18 cellular contexts compared by ENCODE assay signal in genomic region chr3:179021119-179021903, GRCh38. TPM values are rescaled to one million over a fixed set of nuclear protein-coding genes. Genes with fewer than 3 reads are reported as not detected.
DNase-seq lines count a peak whose midpoint lies in the region; ATAC-seq, FAIRE-seq and TF ChIP-seq lines count a peak whose summit lies in the region.
"Had no signal": no experiment of that assay in that cellular context is flagged by ENCODE, and none has a peak within 500 bp of the region (broad histone marks: within the 10 kb centered on the region; RNA-seq: fewer than 3 reads in every experiment).

No MANE protein-coding gene starts in this region.

- H3K9me3 Mint-ChIP-seq in activated naive CD4-positive, alpha-beta T cell treated with anti-CD3 and anti-CD28 coated beads, Interleukin-2, amount 50 U/mL, for 24 hours, result no peaks in the 10 kb centered on the region
- H3K9me3 Mint-ChIP-seq: dendritic cell treated with granulocyte-macrophage colony-stimulating factor and Interleukin-4, amounts not matched to agents 40 ng/mL and 50 ng/mL, for 4 days; immature natural killer cell had no signal

- TF ChIP-seq CTCF in GM12878 (IDR thresholded peaks at IDR 0.05 in 2 of 3, conservative IDR thresholded peaks at IDR 0.05 in 1 of 3; ENCODE audit: control insufficient read depth in 2 of 3, extremely low read depth in 1 of 3, insufficient read depth in 1 of 3, low read depth in 3 of 3, low read length in 3 of 3), result no peak
- no peak for TF ChIP-seq CTCF in parathyroid adenoma (IDR thresholded peaks at IDR 0.05)

- H3K27ac Mint-ChIP-seq in activated naive CD4-positive, alpha-beta T cell treated with anti-CD3 and anti-CD28 coated beads, Interleukin-2, amount 50 U/mL, for 24 hours, result peak overlapping the region; percentile 86
- H3K27ac Mint-ChIP-seq: dendritic cell treated with granulocyte-macrophage colony-stimulating factor and Interleukin-4, amounts not matched to agents 40 ng/mL and 50 ng/mL, for 4 days had no signal

- H2AFZ ChIP-seq in GM12878 (ENCODE audit: control insufficient read depth, low read depth, low read length), result no peak overlapping the region
- H2AFZ ChIP-seq in parathyroid adenoma, result peak overlapping the region; percentile 2

- TF ChIP-seq RAD21 in GM12878 (IDR thresholded peaks at IDR 0.05; ENCODE audit: insufficient read depth, low read depth, low read length), result no peak

- in situ Hi-C loops in GM12878 (cut with MboI), result no loop called here

- H3K27ac ChIP-seq in KOPT-K1 (ENCODE audit: low read depth, low read length, poor library complexity, severe bottlenecking) (peak overlapping the region; percentile 37), GM12878 (ENCODE audit: control insufficient read depth, insufficient read depth) (no peak overlapping the region), parathyroid adenoma (peak overlapping the region; percentile 33), aorta (ENCODE audit: low read depth in 1 of 2, low read length in 2 of 2) (no peak overlapping the region)

- WGBS in GM12878 (ENCODE audit: insufficient coverage, insufficient replicate concordance, low lambda C conversion rate, missing lambda C conversion rate), result 47% methylated on average over 4 of the region's 4 CpGs
- 72 to 77% methylated on average over 4 of the region's 4 CpGs for WGBS in aorta, 2 donors

- intact Hi-C loops in GM12878 (cut with micrococcal nuclease; ENCODE audit: unreplicated experiment) (no loop called here), aorta (cut with DNase I) (no loop called here)

- H4K20me1 ChIP-seq in GM12878 (ENCODE audit: control insufficient read depth, insufficient read depth), result no peaks in the 10 kb centered on the region

- SMC1A ChIA-PET in GM12878 (lab: Charles Lee; ENCODE audit: uncharacterized antibody, unreplicated experiment), result interaction anchor here (0.8 to 4.2 kb wide), 11 partner anchors 20 to 300 kb away, joined by 3 to 105 read pairs (median 4); partner anchors contain the start of gene ZMAT3

- peaks cover 51% of the 10 kb centered on the region for H3K4me1 Mint-ChIP-seq in activated naive CD4-positive, alpha-beta T cell treated with anti-CD3 and anti-CD28 coated beads, Interleukin-2, amount 50 U/mL, for 24 hours
- H3K4me1 Mint-ChIP-seq: immature natural killer cell had no signal

- H3K27me3 ChIP-seq in GM12878 (replicated peaks in 1 of 2; ENCODE audit: control insufficient read depth in 2 of 2, insufficient read depth in 2 of 2, low read length in 1 of 2) (no peaks in the 10 kb centered on the region), parathyroid adenoma (ENCODE audit: control insufficient read depth, insufficient read depth, low read length) (no peaks in the 10 kb centered on the region), aorta (ENCODE audit: control insufficient read depth in 1 of 2, insufficient read depth in 2 of 2, low read length in 1 of 2) (no peaks in the 10 kb centered on the region)

- H3K4me3 ChIP-seq in GM12878, result no peak overlapping the region
- no peak overlapping the region for H3K4me3 ChIP-seq in parathyroid adenoma (ENCODE audit: low read depth, low read length)
- H3K4me3 ChIP-seq in aorta (ENCODE audit: low read length in 2 of 2), result no peak overlapping the region
- H3K4me3 ChIP-seq: lower lobe of right lung had no signal

- CTCF ChIA-PET in GM12878 (lab: Yijun Ruan, JAX), result interaction anchor here (0.8 to 4.3 kb wide), 7 partner anchors 26 to 300 kb away, joined by 3 to 102 read pairs (median 11); partner anchors contain the start of gene ZMAT3

- H3K79me2 ChIP-seq in GM12878 (ENCODE audit: control insufficient read depth, insufficient read depth, low read length) (peaks cover 1% of the 10 kb centered on the region), parathyroid adenoma (no peaks in the 10 kb centered on the region)

- H3K4me3 Mint-ChIP-seq in activated naive CD4-positive, alpha-beta T cell treated with anti-CD3 and anti-CD28 coated beads, Interleukin-2, amount 50 U/mL, for 24 hours, result peak overlapping the region; percentile 63
- H3K4me3 Mint-ChIP-seq: dendritic cell treated with granulocyte-macrophage colony-stimulating factor and Interleukin-4, amounts not matched to agents 40 ng/mL and 50 ng/mL, for 4 days; immature natural killer cell had no signal

- peaks cover 3% of the 10 kb centered on the region for H3K36me3 Mint-ChIP-seq in activated naive CD4-positive, alpha-beta T cell treated with anti-CD3 and anti-CD28 coated beads, Interleukin-2, amount 50 U/mL, for 24 hours

- 0 out of 2 replicates have a peak overlapping the region, but pooled peaks have one; percentile 7 for H3K4me2 ChIP-seq in GM12878 (ENCODE audit: control insufficient read depth, insufficient read depth)
- no peak overlapping the region for H3K4me2 ChIP-seq in parathyroid adenoma (ENCODE audit: low read length)

- H3K4me1 ChIP-seq in GM12878 (ENCODE audit: control insufficient read depth, insufficient read depth, low read length), result peaks cover 44% of the 10 kb centered on the region
- peaks cover 14% of the 10 kb centered on the region for H3K4me1 ChIP-seq in parathyroid adenoma
- peaks cover 0 to 2% of the 10 kb centered on the region in 2 donors for H3K4me1 ChIP-seq in aorta (ENCODE audit: control insufficient read depth in 1 of 2, insufficient read depth in 2 of 2, low read length in 2 of 2)

- no peak for TF ChIP-seq POLR2A in GM12878 (IDR thresholded peaks at IDR 0.05; ENCODE audit: low read depth, low read length)

- H3K9me3 ChIP-seq in KOPT-K1 (ENCODE audit: insufficient read depth, low read length, poor library complexity, severe bottlenecking), result no peaks in the 10 kb centered on the region
- H3K9me3 ChIP-seq in GM12878 (replicated peaks; ENCODE audit: control insufficient read depth, insufficient read depth, low read length), result no peaks in the 10 kb centered on the region
- H3K9me3 ChIP-seq in parathyroid adenoma (ENCODE audit: control insufficient read depth, low read length), result no peaks in the 10 kb centered on the region
- H3K9me3 ChIP-seq in aorta (ENCODE audit: control insufficient read depth, low read length), result no peaks in the 10 kb centered on the region
- H3K9me3 ChIP-seq: lower lobe of right lung had no signal

- TF ChIP-seq EP300 in GM12878 (IDR thresholded peaks at IDR 0.05; ENCODE audit: borderline replicate concordance in 1 of 2, control insufficient read depth in 1 of 2, low read depth in 2 of 2, low read length in 2 of 2), result no peak

- FAIRE-seq in GM12878 (lab: Jason Lieb, UNC), result no peak
- FAIRE-seq: G401.6 had no signal

- H3K27me3 Mint-ChIP-seq in activated naive CD4-positive, alpha-beta T cell treated with anti-CD3 and anti-CD28 coated beads, Interleukin-2, amount 50 U/mL, for 24 hours, result no peaks in the 10 kb centered on the region
- H3K27me3 Mint-ChIP-seq: dendritic cell treated with granulocyte-macrophage colony-stimulating factor and Interleukin-4, amounts not matched to agents 40 ng/mL and 50 ng/mL, for 4 days had no signal

- POLR2A ChIA-PET in GM12878 (lab: Charles Lee), result interaction anchor here (1.6 to 4.2 kb wide), 3 partner anchors 25 to 301 kb away, joined by 4 to 58 read pairs (median 34); partner anchors contain the start of gene ZMAT3

- no peak for ATAC-seq in GM12878
- no peak for ATAC-seq in aorta (ENCODE audit: low FRiP score)
- ATAC-seq in GM21526 (IDR thresholded peaks at IDR 0.05; ENCODE audit: low FRiP score, unreplicated experiment), result no peak
- ATAC-seq: lower lobe of right lung had no signal

- RAD21 ChIA-PET in GM12878 (lab: Charles Lee; ENCODE audit: unreplicated experiment), result interaction anchor here (0.8 to 4.3 kb wide), 6 partner anchors 13 to 300 kb away, joined by 3 to 96 read pairs (median 20); partner anchors contain the start of gene ZMAT3

- H3K9ac ChIP-seq in GM12878 (ENCODE audit: control insufficient read depth, insufficient read depth, low read length), result no peak overlapping the region
- no peak overlapping the region for H3K9ac ChIP-seq in parathyroid adenoma

- DNase-seq in activated naive CD4-positive, alpha-beta T cell (lab: John Stamatoyannopoulos, UW), result no peak
- DNase-seq in GM12878 (ENCODE audit: low read depth, low spot score), result no peak
- DNase-seq in DMS53 treated with DMSO at 0.1 percent for 48 hours (lab: John Stamatoyannopoulos, UW; ENCODE audit: unreplicated experiment), result no peak
- no peak for DNase-seq in aorta
- DNase-seq: Calu3; GOT3; immature natural killer cell; lower lobe of right lung; NCI-H1930; NCI-H446 treated with DMSO at 0.1 percent for 48 hours; SHP77; stimulated activated CD4-positive, alpha-beta T cell treated with anti-CD3 and anti-CD28 coated beads, Interleukin-15, amount 100 ng/mL, for 24 hours had no signal

- H3K36me3 ChIP-seq in KOPT-K1 (ENCODE audit: insufficient read depth, low read length) (peaks cover under 1% of the 10 kb centered on the region; the same call in 1 of the 2 replicates), GM12878 (ENCODE audit: control insufficient read depth in 2 of 2, insufficient read depth in 2 of 2, low read length in 1 of 2) (peaks cover 2 to 8% of the 10 kb centered on the region in 2 experiments; a peak in 3 of 4 replicates), parathyroid adenoma (ENCODE audit: control insufficient read depth, insufficient read depth, low read length) (no peaks in the 10 kb centered on the region), aorta (ENCODE audit: control insufficient read depth in 1 of 2, insufficient read depth in 2 of 2, low read length in 1 of 2) (no peaks in the 10 kb centered on the region)
- H3K36me3 ChIP-seq: lower lobe of right lung had no signal

- BruUV-seq in GM12878 (replicated peaks; lab: Mats Ljungman, UMichigan), result TSS peak; percentile 22

TF ChIP-seq in GM12878, 131 proteins besides CTCF, POLR2A, EP300 and RAD21 (continues in another document):
- TF ChIP-seq RUNX3 (IDR thresholded peaks at IDR 0.05; ENCODE audit: low read length), result peak; percentile 67
- no peak for TF ChIP-seq STAT3 (IDR thresholded peaks at IDR 0.05; ENCODE audit: low read depth, low read length)

RNA-seq across cellular contexts. Expression of gene ZMAT3, which starts 50.3 kb away (rescaled TPM):
- total RNA-seq in GM12878 (2013; cell fraction: nucleolus; rRNA removed), result 70.3 and 76.3 TPM in 2 replicates
- total RNA-seq in GM12878 (2014; rRNA removed) (13.4 and 16.5 TPM in 2 replicates), GM12878 (2014; rRNA removed; fragmentation: Illumina TruSeq; extraction: Trizol) (24.3 and 27.2 TPM in 2 replicates), GM12878 (2021) (41.7 and 46.8 TPM in 2 replicates), aorta (10 to 100 TPM; 27.1 to 27.3 TPM)
- polyA plus RNA-seq in GM12878 (2011; ENCODE audit: low read depth), result 14.5 TPM
- polyA plus RNA-seq in GM12878 (2011; rRNA removed) (55.9 and 71.3 TPM in 2 replicates), GM12878 (2014; fragmentation: Illumina TruSeq; extraction: Trizol) (31.8 and 39.9 TPM in 2 replicates), GM12878 (2014; fragmentation: Nextera tagmentation; extraction: Ambion mirVana) (10 to 100 TPM in 1 of 2 experiments, 1 to 10 TPM in 1; 6.2 to 10.4 TPM), GM12878 (2014; rRNA removed) (17.0 and 22.3 TPM in 2 replicates), GM12878 (2016; fragmentation: Nextera tagmentation; extraction: Ambion mirVana) (10 to 100 TPM; 27.3 to 30.8 TPM), aorta (10 to 100 TPM in 1 of 2 donors, 1 to 10 TPM in 1; 9.9 to 12.4 TPM)
- 34.0 and 42.8 TPM in 2 replicates for polyA plus RNA-seq in GM12878 (2011; cell fraction: cytosol; rRNA removed)
- polyA plus RNA-seq in GM12878 (2011; cell fraction: nucleus; rRNA removed), result 20.6 and 26.7 TPM in 2 replicates
- 23.6 and 25.6 TPM in 2 replicates for polyA plus RNA-seq in GM12878 (2012)
- polyA minus RNA-seq in GM12878 (2011; rRNA and poly(A)+ RNA removed), result 151 and 197 TPM in 2 replicates
- polyA minus RNA-seq in GM12878 (2011; cell fraction: cytosol; rRNA and poly(A)+ RNA removed), result 51.8 and 67.6 TPM in 2 replicates
- 49.3 and 82.5 TPM in 2 replicates for polyA minus RNA-seq in GM12878 (2011; cell fraction: nucleus; rRNA and poly(A)+ RNA removed)

Comparison
In these comparisons a context has a peak if more than half of its experiments do, and no peak if none do; other contexts are left out.
1. H3K27ac ChIP-seq: peak in KOPT-K1 (single experiment) and parathyroid adenoma (single experiment); none in GM12878 (single experiment) and aorta (0 of 2).